ENCODE assay signal across 8 cellular contexts in the genomic region with DNA sequence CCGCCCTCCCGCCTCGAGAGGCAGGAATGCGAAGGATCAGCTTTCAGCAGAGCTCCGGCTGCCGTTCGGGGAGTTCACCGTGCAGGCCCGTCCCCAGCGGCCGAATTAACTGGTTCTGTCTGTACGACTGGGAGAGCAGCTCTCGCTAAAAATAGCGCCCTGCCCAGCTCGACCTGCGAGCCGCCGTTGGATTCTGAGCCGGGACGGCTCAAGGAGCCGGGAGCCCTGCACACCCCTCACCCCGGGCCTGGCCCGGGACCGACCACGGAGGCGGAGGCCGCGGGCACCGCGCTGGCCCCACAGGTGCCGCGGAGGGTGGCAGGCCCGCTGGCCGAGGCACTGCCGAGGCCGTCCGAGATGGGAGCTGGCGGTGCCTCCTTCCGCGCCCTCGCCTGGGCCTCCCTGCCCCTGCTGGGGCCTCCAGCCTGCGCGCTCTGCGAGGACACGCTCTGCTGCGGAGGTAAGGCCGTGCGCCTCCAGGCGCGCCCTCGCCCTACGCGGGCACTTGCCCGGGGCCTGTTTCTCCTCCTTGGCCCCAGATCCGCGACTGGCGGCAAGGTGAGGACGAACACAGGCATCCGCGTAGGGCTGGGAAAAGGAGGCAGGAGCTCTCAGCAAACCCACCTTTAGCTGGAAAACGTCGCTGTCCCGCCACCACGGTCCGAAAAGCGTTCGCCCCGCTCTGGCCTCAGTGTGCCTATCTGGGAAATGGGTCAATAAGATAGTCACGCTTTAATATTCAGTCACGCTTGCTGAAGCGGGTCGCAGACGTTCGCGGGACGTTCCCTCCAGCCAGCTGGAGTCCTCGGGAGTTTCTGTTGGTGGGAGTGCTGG. TPM values are rescaled to one million over a fixed set of nuclear protein-coding genes. Genes with fewer than 3 reads are reported as not detected.
DNase-seq lines count a peak whose midpoint lies in the region; ATAC-seq and TF ChIP-seq lines count a peak whose summit lies in the region.

No MANE protein-coding gene starts in this region.

- DNase-seq in AG09309 (ENCODE audit: low read depth) = peak; percentile 46
- DNase-seq in NCI-H526 (lab: John Stamatoyannopoulos, UW) = peak; percentile 43 to 82
- peak; percentile 77 for DNase-seq in fibroblast of peridontal ligament (ENCODE audit: extremely low read depth)
- DNase-seq in activated CD4-positive, alpha-beta T cell treated with anti-CD3 and anti-CD28 coated beads for 36 hours = no peak
- DNase-seq in activated naive CD4-positive, alpha-beta T cell treated with anti-CD3 and anti-CD28 coated beads, Interleukin-2, amount 50 U/mL, for 72 hours (ENCODE audit: low spot score in 2 of 2) = no peak

- H3K27me3 Mint-ChIP-seq in nephron (ENCODE audit: low read depth) = peaks cover 26% of the 10 kb centered on the region
- H3K27me3 Mint-ChIP-seq in activated CD4-positive, alpha-beta T cell treated with anti-CD3 and anti-CD28 coated beads for 36 hours = peaks cover 48% of the 10 kb centered on the region

- peak overlapping the region; percentile 14 for H3K4me3 ChIP-seq in AG09309 (ENCODE audit: control insufficient read depth, low read depth, low read length)

- peaks cover 8% of the 10 kb centered on the region for H3K9me3 Mint-ChIP-seq in nephron
- peaks cover 3% of the 10 kb centered on the region for H3K9me3 Mint-ChIP-seq in activated CD4-positive, alpha-beta T cell treated with anti-CD3 and anti-CD28 coated beads for 36 hours (ENCODE audit: low read depth)
- H3K9me3 Mint-ChIP-seq in activated naive CD4-positive, alpha-beta T cell treated with anti-CD3 and anti-CD28 coated beads, Interleukin-2, amount 50 U/mL, for 72 hours = peaks cover 6 to 7% of the 10 kb centered on the region in 2 donors

- POLR2A ChIA-PET in activated CD4-positive, alpha-beta T cell treated with anti-CD3 and anti-CD28 coated beads for 36 hours (lab: Charles Lee) = no interaction called here

- H3K4me1 Mint-ChIP-seq in nephron = peaks cover 22% of the 10 kb centered on the region
- peaks cover 4% of the 10 kb centered on the region for H3K4me1 Mint-ChIP-seq in activated CD4-positive, alpha-beta T cell treated with anti-CD3 and anti-CD28 coated beads for 36 hours

- ATAC-seq in HG03108 (IDR thresholded peaks at IDR 0.05; ENCODE audit: unreplicated experiment) (no peak), HG03097 (IDR thresholded peaks at IDR 0.05; ENCODE audit: low FRiP score, unreplicated experiment) (no peak)
- ATAC-seq in activated CD4-positive, alpha-beta T cell treated with anti-CD3 and anti-CD28 coated beads for 36 hours = no peak
- ATAC-seq in activated naive CD4-positive, alpha-beta T cell treated with anti-CD3 and anti-CD28 coated beads, Interleukin-2, amount 50 U/mL, for 72 hours = no peak

- no peaks in the 10 kb centered on the region for H3K36me3 Mint-ChIP-seq in nephron (ENCODE audit: low read depth)
- no peaks in the 10 kb centered on the region for H3K36me3 Mint-ChIP-seq in activated CD4-positive, alpha-beta T cell treated with anti-CD3 and anti-CD28 coated beads for 36 hours (ENCODE audit: low read depth)
- H3K36me3 Mint-ChIP-seq in activated naive CD4-positive, alpha-beta T cell treated with anti-CD3 and anti-CD28 coated beads, Interleukin-2, amount 50 U/mL, for 72 hours = peaks cover 8 to 13% of the 10 kb centered on the region in 2 donors

- peak overlapping the region; percentile 83 to 87 (median 85) for H3K4me3 Mint-ChIP-seq in nephron
- H3K4me3 Mint-ChIP-seq in activated CD4-positive, alpha-beta T cell treated with anti-CD3 and anti-CD28 coated beads for 36 hours = no peak overlapping the region

- peak; percentile 64 for TF ChIP-seq CTCF in AG09309 (IDR thresholded peaks at IDR 0.05; ENCODE audit: control insufficient read depth, insufficient read depth, low read depth, low read length, missing control alignments)
- peak; percentile 42 to 48 (median 47) for TF ChIP-seq CTCF in nephron (IDR thresholded peaks at IDR 0.05; ENCODE audit: unreplicated experiment in 3 of 3)

- H3K27ac Mint-ChIP-seq in nephron = peak overlapping the region; percentile 91 to 93 (median 93)
- H3K27ac Mint-ChIP-seq in activated CD4-positive, alpha-beta T cell treated with anti-CD3 and anti-CD28 coated beads for 36 hours = no peak overlapping the region
- H3K27ac Mint-ChIP-seq in activated naive CD4-positive, alpha-beta T cell treated with anti-CD3 and anti-CD28 coated beads, Interleukin-2, amount 50 U/mL, for 72 hours = no peak overlapping the region

- intact Hi-C loops in activated CD4-positive, alpha-beta T cell treated with anti-CD3 and anti-CD28 coated beads for 36 hours (cut with DNase I, micrococcal nuclease) = no loop called here

- CTCF ChIA-PET in activated CD4-positive, alpha-beta T cell treated with anti-CD3 and anti-CD28 coated beads for 36 hours (lab: Charles Lee) = no interaction called here

RNA-seq across cellular contexts. Expression of gene DAB2IP, which starts 53.0 kb away (rescaled TPM):
- under 1 TPM; 0.02 to 0.28 TPM for total RNA-seq in activated CD4-positive, alpha-beta T cell treated with anti-CD3 and anti-CD28 coated beads for 36 hours
- under 1 TPM; 0.06 to 0.18 TPM for total RNA-seq in activated naive CD4-positive, alpha-beta T cell treated with anti-CD3 and anti-CD28 coated beads, Interleukin-2, amount 50 U/mL, for 72 hours

Comparison
In these comparisons a context has a peak if more than half of its experiments do, and no peak if none do; other contexts are left out.
1. DNase-seq: peak in AG09309 (single experiment), NCI-H526 (2 of 2) and fibroblast of peridontal ligament (single experiment); none in activated CD4-positive, alpha-beta T cell treated with anti-CD3 and anti-CD28 coated beads for 36 hours (single experiment) and activated naive CD4-positive, alpha-beta T cell treated with anti-CD3 and anti-CD28 coated beads, Interleukin-2, amount 50 U/mL, for 72 hours (0 of 2).
2. H3K27ac Mint-ChIP-seq: peak in nephron (3 of 3); none in activated CD4-positive, alpha-beta T cell treated with anti-CD3 and anti-CD28 coated beads for 36 hours (single experiment) and activated naive CD4-positive, alpha-beta T cell treated with anti-CD3 and anti-CD28 coated beads, Interleukin-2, amount 50 U/mL, for 72 hours (0 of 2).